In genomic region chr17:78396436-78397335, GRCh38 we compare ENCODE assay signal across 1 cellular context.
TF ChIP-seq lines count a peak whose summit lies in the region.

No MANE protein-coding gene starts in this region.

TF ChIP-seq in endothelial cell of umbilical vein, 7 proteins besides CTCF, POLR2A, EP300 and RAD21:
- no peak for TF ChIP-seq EZH2 (IDR thresholded peaks at IDR 0.05; ENCODE audit: borderline replicate concordance, low read depth, low read length, severe bottlenecking)
- no peak for TF ChIP-seq POLR2AphosphoS5 (IDR thresholded peaks at IDR 0.05; ENCODE audit: insufficient read depth, low read depth, low read length)
- no peak for TF ChIP-seq JUN (IDR thresholded peaks at IDR 0.05; ENCODE audit: borderline replicate concordance, insufficient read depth, insufficient read length, low read depth)
- TF ChIP-seq GATA2 (IDR thresholded peaks at IDR 0.05; ENCODE audit: insufficient read depth, insufficient read length, low read depth, low read length), result no peak
- TF ChIP-seq, protein P1, sequence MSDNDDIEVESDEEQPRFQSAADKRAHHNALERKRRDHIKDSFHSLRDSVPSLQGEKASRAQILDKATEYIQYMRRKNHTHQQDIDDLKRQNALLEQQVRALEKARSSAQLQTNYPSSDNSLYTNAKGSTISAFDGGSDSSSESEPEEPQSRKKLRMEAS (IDR thresholded peaks at IDR 0.05; ENCODE audit: insufficient read depth, insufficient read length), result no peak
- no peak for TF ChIP-seq MYC (IDR thresholded peaks at IDR 0.05; ENCODE audit: low read depth, low read length)
- TF ChIP-seq FOS (IDR thresholded peaks at IDR 0.05; ENCODE audit: borderline replicate concordance, insufficient read depth, low read length), result no peak
